33 cellular contexts compared by ENCODE assay signal in the genomic region with DNA sequence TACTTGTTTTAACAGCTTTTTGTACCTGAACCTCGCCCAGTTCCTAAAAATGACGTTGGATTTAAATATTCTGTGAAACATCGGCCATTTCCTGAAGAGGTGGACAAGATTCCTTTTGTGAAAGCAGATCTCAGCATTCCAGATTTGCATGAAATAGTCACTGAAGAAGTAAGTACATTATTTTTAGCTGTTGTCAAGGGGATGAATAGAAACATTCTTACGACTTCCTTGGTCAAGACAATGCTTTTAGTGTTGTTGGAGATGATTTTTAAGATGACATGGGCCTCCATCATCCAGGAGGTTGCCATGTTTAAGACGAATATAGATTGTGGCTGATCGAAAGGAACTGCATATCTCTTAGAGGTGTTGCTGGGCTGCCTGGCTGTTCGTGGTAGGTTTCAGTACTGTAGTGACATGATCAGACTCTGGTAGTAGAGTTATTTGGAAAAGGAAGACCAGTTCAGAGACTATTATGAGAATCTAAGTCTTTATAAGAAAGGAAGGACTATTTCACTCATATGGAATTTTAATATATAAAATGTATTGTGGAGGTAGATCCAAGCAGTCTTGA. TPM values are rescaled to one million over a fixed set of nuclear protein-coding genes. Genes with fewer than 3 reads are reported as not detected.
"Had no signal": no experiment of that assay in that cellular context is flagged by ENCODE, and none has a peak within 500 bp of the region (broad histone marks: within the 10 kb centered on the region; RNA-seq: fewer than 3 reads in every experiment).

No MANE protein-coding gene starts in this region.

- DNase-seq: activated B cell treated with CpG ODN at 0.5 μM for 24 hours; activated CD4-positive, alpha-beta memory T cell treated with anti-CD3 and anti-CD28 coated beads, Interleukin-2, amount 10 ng/mL, durations not matched to agents 7 days and 5 days; activated CD4-positive, alpha-beta T cell treated with anti-CD3 and anti-CD28 coated beads, Interleukin-2, amount 10 ng/mL, durations not matched to agents 7 days and 5 days; activated CD4-positive, alpha-beta T cell treated with anti-CD3 and anti-CD28 coated beads, Interleukin-2, amount 50 U/mL, for 4 hours; activated CD8-positive, alpha-beta memory T cell treated with anti-CD3 and anti-CD28 coated beads, Interleukin-2, amount 50 U/mL, for 48 hours; activated gamma-delta T cell; activated naive CD4-positive, alpha-beta T cell; activated naive CD4-positive, alpha-beta T cell treated with anti-CD3 and anti-CD28 coated beads, Interleukin-2, amount 10 ng/mL, durations not matched to agents 7 days and 5 days; activated naive CD8-positive, alpha-beta T cell treated with anti-CD3 and anti-CD28 coated beads, Interleukin-2, amount 10 ng/mL, durations not matched to agents 7 days and 5 days; activated T-cell treated with anti-CD3 and anti-CD28 coated beads for 4 hours; activated T-cell treated with anti-CD3 and anti-CD28 coated beads, Interleukin-2, amount 50 U/mL, for 24 hours; activated T-cell treated with anti-CD3 and anti-CD28 coated beads, Interleukin-2, amount 50 U/mL, for 72 hours; effector CD4-positive, alpha-beta T cell; effector memory CD8-positive, alpha-beta T cell; foreskin keratinocyte; heart right ventricle; T-cell; T1000; WERI-Rb-1 had no signal

- H3K9me3 Mint-ChIP-seq: activated B cell treated with CpG ODN at 0.5 μM for 24 hours; activated CD4-positive, alpha-beta memory T cell treated with anti-CD3 and anti-CD28 coated beads, Interleukin-2, amount 10 ng/mL, durations not matched to agents 7 days and 5 days; activated CD4-positive, alpha-beta T cell treated with anti-CD3 and anti-CD28 coated beads, Interleukin-2, amount 10 ng/mL, durations not matched to agents 7 days and 5 days; activated naive CD4-positive, alpha-beta T cell treated with anti-CD3 and anti-CD28 coated beads, Interleukin-2, amount 10 ng/mL, durations not matched to agents 7 days and 5 days; activated naive CD4-positive, alpha-beta T cell treated with anti-CD3 and anti-CD28 coated beads, Interleukin-2, amount 50 U/mL, for 72 hours; activated naive CD8-positive, alpha-beta T cell treated with anti-CD3 and anti-CD28 coated beads, Interleukin-2, amount 10 ng/mL, durations not matched to agents 7 days and 5 days; activated T-cell treated with anti-CD3 and anti-CD28 coated beads, Interleukin-2, amount 50 U/mL, for 24 hours; activated T-cell treated with anti-CD3 and anti-CD28 coated beads, Interleukin-2, amount 50 U/mL, for 72 hours; brain; central memory CD8-positive, alpha-beta T cell; dendritic cell treated with granulocyte-macrophage colony-stimulating factor and Interleukin-4, amounts not matched to agents 40 ng/mL and 50 ng/mL, for 4 days; effector memory CD8-positive, alpha-beta T cell; T-cell; T-helper 1 cell treated with Interleukin-12 subunit alpha and Interleukin-12 subunit beta and Interleukin-4 antibody, amounts not matched to agents 30 μg/mL and 1 μg/mL, for 36 hours had no signal

- ATAC-seq: activated CD4-positive, CD25-positive, alpha-beta regulatory T cell treated with anti-CD3 and anti-CD28 coated beads, Interleukin-2, amount 50 U/mL, for 24 hours; activated naive CD4-positive, alpha-beta T cell treated with anti-CD3 and anti-CD28 coated beads, Interleukin-2, amount 50 U/mL, for 72 hours; activated T-cell treated with anti-CD3 and anti-CD28 coated beads, Interleukin-2, amount 50 U/mL, for 72 hours; effector memory CD8-positive, alpha-beta T cell; foreskin keratinocyte; gastroesophageal sphincter; heart right ventricle; T-cell had no signal

- H3K4me1 Mint-ChIP-seq: activated B cell treated with CpG ODN at 0.5 μM for 24 hours; activated CD4-positive, alpha-beta memory T cell treated with anti-CD3 and anti-CD28 coated beads, Interleukin-2, amount 10 ng/mL, durations not matched to agents 7 days and 5 days; activated naive CD8-positive, alpha-beta T cell treated with anti-CD3 and anti-CD28 coated beads, Interleukin-2, amount 10 ng/mL, durations not matched to agents 7 days and 5 days; brain; central memory CD8-positive, alpha-beta T cell had no signal

- H3K4me3 Mint-ChIP-seq: activated B cell treated with CpG ODN at 0.5 μM for 24 hours; activated CD4-positive, alpha-beta memory T cell treated with anti-CD3 and anti-CD28 coated beads, Interleukin-2, amount 10 ng/mL, durations not matched to agents 7 days and 5 days; activated CD4-positive, alpha-beta T cell treated with anti-CD3 and anti-CD28 coated beads, Interleukin-2, amount 10 ng/mL, durations not matched to agents 7 days and 5 days; activated naive CD4-positive, alpha-beta T cell treated with anti-CD3 and anti-CD28 coated beads, Interleukin-2, amount 10 ng/mL, durations not matched to agents 7 days and 5 days; activated naive CD8-positive, alpha-beta T cell treated with anti-CD3 and anti-CD28 coated beads, Interleukin-2, amount 10 ng/mL, durations not matched to agents 7 days and 5 days; activated T-cell treated with anti-CD3 and anti-CD28 coated beads, Interleukin-2, amount 50 U/mL, for 24 hours; activated T-cell treated with anti-CD3 and anti-CD28 coated beads, Interleukin-2, amount 50 U/mL, for 72 hours; brain; central memory CD8-positive, alpha-beta T cell; dendritic cell treated with granulocyte-macrophage colony-stimulating factor and Interleukin-4, amounts not matched to agents 40 ng/mL and 50 ng/mL, for 4 days; effector memory CD8-positive, alpha-beta T cell; T-cell; T-helper 1 cell treated with Interleukin-12 subunit alpha and Interleukin-12 subunit beta and Interleukin-4 antibody, amounts not matched to agents 30 μg/mL and 1 μg/mL, for 36 hours had no signal

- H3K27ac Mint-ChIP-seq: activated B cell treated with CpG ODN at 0.5 μM for 24 hours; activated CD4-positive, alpha-beta memory T cell treated with anti-CD3 and anti-CD28 coated beads, Interleukin-2, amount 10 ng/mL, durations not matched to agents 7 days and 5 days; activated CD4-positive, alpha-beta T cell treated with anti-CD3 and anti-CD28 coated beads, Interleukin-2, amount 10 ng/mL, durations not matched to agents 7 days and 5 days; activated naive CD4-positive, alpha-beta T cell treated with anti-CD3 and anti-CD28 coated beads, Interleukin-2, amount 10 ng/mL, durations not matched to agents 7 days and 5 days; activated naive CD4-positive, alpha-beta T cell treated with anti-CD3 and anti-CD28 coated beads, Interleukin-2, amount 50 U/mL, for 72 hours; activated naive CD8-positive, alpha-beta T cell treated with anti-CD3 and anti-CD28 coated beads, Interleukin-2, amount 10 ng/mL, durations not matched to agents 7 days and 5 days; activated T-cell treated with anti-CD3 and anti-CD28 coated beads, Interleukin-2, amount 50 U/mL, for 24 hours; brain; dendritic cell treated with granulocyte-macrophage colony-stimulating factor and Interleukin-4, amounts not matched to agents 40 ng/mL and 50 ng/mL, for 4 days; effector memory CD8-positive, alpha-beta T cell; T-cell; T-helper 1 cell treated with Interleukin-12 subunit alpha and Interleukin-12 subunit beta and Interleukin-4 antibody, amounts not matched to agents 30 μg/mL and 1 μg/mL, for 36 hours had no signal

- FAIRE-seq: bronchial epithelial cell had no signal

- H3K27me3 Mint-ChIP-seq: activated B cell treated with CpG ODN at 0.5 μM for 24 hours; activated CD4-positive, alpha-beta memory T cell treated with anti-CD3 and anti-CD28 coated beads, Interleukin-2, amount 10 ng/mL, durations not matched to agents 7 days and 5 days; activated CD4-positive, alpha-beta T cell treated with anti-CD3 and anti-CD28 coated beads, Interleukin-2, amount 10 ng/mL, durations not matched to agents 7 days and 5 days; activated naive CD4-positive, alpha-beta T cell treated with anti-CD3 and anti-CD28 coated beads, Interleukin-2, amount 10 ng/mL, durations not matched to agents 7 days and 5 days; activated naive CD8-positive, alpha-beta T cell treated with anti-CD3 and anti-CD28 coated beads, Interleukin-2, amount 10 ng/mL, durations not matched to agents 7 days and 5 days; activated T-cell treated with anti-CD3 and anti-CD28 coated beads, Interleukin-2, amount 50 U/mL, for 24 hours; brain; central memory CD8-positive, alpha-beta T cell; dendritic cell treated with granulocyte-macrophage colony-stimulating factor and Interleukin-4, amounts not matched to agents 40 ng/mL and 50 ng/mL, for 4 days; effector memory CD8-positive, alpha-beta T cell; T-cell had no signal

- H3K36me3 Mint-ChIP-seq: activated naive CD4-positive, alpha-beta T cell treated with anti-CD3 and anti-CD28 coated beads, Interleukin-2, amount 50 U/mL, for 72 hours had no signal

RNA-seq across cellular contexts. Expression of gene ADIG, which starts 29.9 kb away (rescaled TPM):
- total RNA-seq: activated B cell treated with CpG ODN at 0.5 μM for 24 hours; activated CD4-positive, alpha-beta memory T cell treated with anti-CD3 and anti-CD28 coated beads, Interleukin-2, amount 10 ng/mL, durations not matched to agents 7 days and 5 days; activated CD4-positive, alpha-beta T cell treated with anti-CD3 and anti-CD28 coated beads, Interleukin-2, amount 10 ng/mL, durations not matched to agents 7 days and 5 days; activated naive CD4-positive, alpha-beta T cell treated with anti-CD3 and anti-CD28 coated beads, Interleukin-2, amount 50 U/mL, for 72 hours; activated naive CD8-positive, alpha-beta T cell treated with anti-CD3 and anti-CD28 coated beads, Interleukin-2, amount 10 ng/mL, durations not matched to agents 7 days and 5 days; activated T-cell treated with anti-CD3 and anti-CD28 coated beads, Interleukin-2, amount 50 U/mL, for 72 hours; ascending aorta; bronchial epithelial cell; cardiac septum; cerebellum; esophagus muscularis mucosa; foreskin keratinocyte; gastroesophageal sphincter; glomerular endothelial cell; T-cell; T-helper 2 cell treated with Interferon-gamma antibody and Interleukin-4, amounts not matched to agents 100 ng/mL and 5 ng/mL, for 36 hours had no signal

RNA-seq across cellular contexts. Expression of gene ARHGAP40, which starts 50.5 kb away (rescaled TPM):
- total RNA-seq: activated B cell treated with CpG ODN at 0.5 μM for 24 hours; activated CD4-positive, alpha-beta memory T cell treated with anti-CD3 and anti-CD28 coated beads, Interleukin-2, amount 10 ng/mL, durations not matched to agents 7 days and 5 days; activated CD4-positive, alpha-beta T cell treated with anti-CD3 and anti-CD28 coated beads, Interleukin-2, amount 10 ng/mL, durations not matched to agents 7 days and 5 days; activated naive CD4-positive, alpha-beta T cell treated with anti-CD3 and anti-CD28 coated beads, Interleukin-2, amount 50 U/mL, for 72 hours; activated naive CD8-positive, alpha-beta T cell treated with anti-CD3 and anti-CD28 coated beads, Interleukin-2, amount 10 ng/mL, durations not matched to agents 7 days and 5 days; activated T-cell treated with anti-CD3 and anti-CD28 coated beads, Interleukin-2, amount 50 U/mL, for 72 hours; ascending aorta; cardiac septum; cerebellum; gastroesophageal sphincter; glomerular endothelial cell; heart right ventricle; T-helper 2 cell treated with Interferon-gamma antibody and Interleukin-4, amounts not matched to agents 100 ng/mL and 5 ng/mL, for 36 hours had no signal
